1 cellular context compared by ENCODE assay signal in the genomic region with DNA sequence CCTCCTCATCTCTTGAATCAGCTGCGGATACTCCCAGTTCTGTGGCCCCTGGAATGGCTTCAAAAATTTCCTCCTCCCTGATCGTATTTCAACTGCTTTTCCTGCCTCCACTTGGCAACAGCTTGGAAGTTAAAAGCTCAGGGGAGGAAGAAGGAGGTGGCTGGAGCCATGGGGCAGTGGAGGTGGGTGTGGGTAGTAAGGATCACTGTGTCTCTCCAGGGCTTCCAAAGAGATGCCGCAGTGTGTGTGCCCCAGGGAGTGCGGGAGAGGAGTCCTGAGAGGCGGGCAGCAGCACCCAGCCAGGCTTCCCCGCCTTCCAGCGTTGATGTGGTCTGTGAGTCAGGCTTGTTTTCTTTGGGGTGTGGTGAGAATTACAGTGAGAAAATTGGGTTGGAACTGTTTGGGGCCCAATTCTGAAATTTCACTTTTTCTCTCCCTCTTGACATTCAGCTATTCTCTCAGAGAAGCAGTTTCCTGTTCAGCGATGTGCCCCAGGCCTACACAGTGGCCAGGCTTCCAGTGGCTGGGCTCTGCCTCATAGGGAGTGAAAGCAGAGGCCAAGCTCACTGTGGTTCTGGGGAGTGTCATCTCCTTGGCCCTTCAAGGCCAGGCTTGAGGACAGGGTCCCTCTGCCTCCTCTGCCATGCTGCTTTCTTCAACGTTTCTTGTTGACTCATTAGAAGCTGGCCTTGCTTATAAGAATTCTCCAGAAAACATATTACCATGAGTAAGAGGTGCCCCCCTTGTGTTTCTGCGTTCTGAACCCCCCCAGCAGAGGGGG.
TF ChIP-seq lines count a peak whose summit lies in the region.

No MANE protein-coding gene starts in this region.

TF ChIP-seq in GM23338, 12 proteins besides CTCF, POLR2A, EP300 and RAD21 (continued from another document):
- TF ChIP-seq, protein P1, sequence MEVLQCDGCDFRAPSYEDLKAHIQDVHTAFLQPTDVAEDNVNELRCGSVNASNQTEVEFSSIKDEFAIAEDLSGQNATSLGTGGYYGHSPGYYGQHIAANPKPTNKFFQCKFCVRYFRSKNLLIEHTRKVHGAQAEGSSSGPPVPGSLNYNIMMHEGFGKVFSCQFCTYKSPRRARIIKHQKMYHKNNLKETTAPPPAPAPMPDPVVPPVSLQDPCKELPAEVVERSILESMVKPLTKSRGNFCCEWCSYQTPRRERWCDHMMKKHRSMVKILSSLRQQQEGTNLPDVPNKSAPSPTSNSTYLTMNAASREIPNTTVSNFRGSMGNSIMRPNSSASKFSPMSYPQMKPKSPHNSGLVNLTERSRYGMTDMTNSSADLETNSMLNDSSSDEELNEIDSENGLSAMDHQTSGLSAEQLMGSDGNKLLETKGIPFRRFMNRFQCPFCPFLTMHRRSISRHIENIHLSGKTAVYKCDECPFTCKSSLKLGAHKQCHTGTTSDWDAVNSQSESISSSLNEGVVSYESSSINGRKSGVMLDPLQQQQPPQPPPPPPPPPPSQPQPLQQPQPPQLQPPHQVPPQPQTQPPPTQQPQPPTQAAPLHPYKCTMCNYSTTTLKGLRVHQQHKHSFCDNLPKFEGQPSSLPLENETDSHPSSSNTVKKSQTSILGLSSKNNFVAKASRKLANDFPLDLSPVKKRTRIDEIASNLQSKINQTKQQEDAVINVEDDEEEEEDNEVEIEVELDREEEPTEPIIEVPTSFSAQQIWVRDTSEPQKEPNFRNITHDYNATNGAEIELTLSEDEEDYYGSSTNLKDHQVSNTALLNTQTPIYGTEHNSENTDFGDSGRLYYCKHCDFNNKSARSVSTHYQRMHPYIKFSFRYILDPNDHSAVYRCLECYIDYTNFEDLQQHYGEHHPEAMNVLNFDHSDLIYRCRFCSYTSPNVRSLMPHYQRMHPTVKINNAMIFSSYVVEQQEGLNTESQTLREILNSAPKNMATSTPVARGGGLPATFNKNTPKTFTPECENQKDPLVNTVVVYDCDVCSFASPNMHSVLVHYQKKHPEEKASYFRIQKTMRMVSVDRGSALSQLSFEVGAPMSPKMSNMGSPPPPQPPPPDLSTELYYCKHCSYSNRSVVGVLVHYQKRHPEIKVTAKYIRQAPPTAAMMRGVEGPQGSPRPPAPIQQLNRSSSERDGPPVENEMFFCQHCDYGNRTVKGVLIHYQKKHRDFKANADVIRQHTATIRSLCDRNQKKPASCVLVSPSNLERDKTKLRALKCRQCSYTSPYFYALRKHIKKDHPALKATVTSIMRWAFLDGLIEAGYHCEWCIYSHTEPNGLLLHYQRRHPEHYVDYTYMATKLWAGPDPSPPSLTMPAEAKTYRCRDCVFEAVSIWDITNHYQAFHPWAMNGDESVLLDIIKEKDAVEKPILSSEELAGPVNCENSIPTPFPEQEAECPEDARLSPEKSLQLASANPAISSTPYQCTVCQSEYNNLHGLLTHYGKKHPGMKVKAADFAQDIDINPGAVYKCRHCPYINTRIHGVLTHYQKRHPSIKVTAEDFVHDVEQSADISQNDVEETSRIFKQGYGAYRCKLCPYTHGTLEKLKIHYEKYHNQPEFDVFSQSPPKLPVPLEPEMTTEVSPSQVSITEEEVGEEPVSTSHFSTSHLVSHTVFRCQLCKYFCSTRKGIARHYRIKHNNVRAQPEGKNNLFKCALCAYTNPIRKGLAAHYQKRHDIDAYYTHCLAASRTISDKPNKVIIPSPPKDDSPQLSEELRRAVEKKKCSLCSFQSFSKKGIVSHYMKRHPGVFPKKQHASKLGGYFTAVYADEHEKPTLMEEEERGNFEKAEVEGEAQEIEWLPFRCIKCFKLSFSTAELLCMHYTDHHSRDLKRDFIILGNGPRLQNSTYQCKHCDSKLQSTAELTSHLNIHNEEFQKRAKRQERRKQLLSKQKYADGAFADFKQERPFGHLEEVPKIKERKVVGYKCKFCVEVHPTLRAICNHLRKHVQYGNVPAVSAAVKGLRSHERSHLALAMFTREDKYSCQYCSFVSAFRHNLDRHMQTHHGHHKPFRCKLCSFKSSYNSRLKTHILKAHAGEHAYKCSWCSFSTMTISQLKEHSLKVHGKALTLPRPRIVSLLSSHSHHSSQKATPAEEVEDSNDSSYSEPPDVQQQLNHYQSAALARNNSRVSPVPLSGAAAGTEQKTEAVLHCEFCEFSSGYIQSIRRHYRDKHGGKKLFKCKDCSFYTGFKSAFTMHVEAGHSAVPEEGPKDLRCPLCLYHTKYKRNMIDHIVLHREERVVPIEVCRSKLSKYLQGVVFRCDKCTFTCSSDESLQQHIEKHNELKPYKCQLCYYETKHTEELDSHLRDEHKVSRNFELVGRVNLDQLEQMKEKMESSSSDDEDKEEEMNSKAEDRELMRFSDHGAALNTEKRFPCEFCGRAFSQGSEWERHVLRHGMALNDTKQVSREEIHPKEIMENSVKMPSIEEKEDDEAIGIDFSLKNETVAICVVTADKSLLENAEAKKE (CRISPR knock-in tag; IDR thresholded peaks at IDR 0.05): no peak
- TF ChIP-seq CREB1 (CRISPR knock-in tag; IDR thresholded peaks at IDR 0.05; ENCODE audit: low read depth): no peak
- TF ChIP-seq ZNF331 (CRISPR knock-in tag; IDR thresholded peaks at IDR 0.05; ENCODE audit: low read depth): no peak
- no peak for TF ChIP-seq NANOG (IDR thresholded peaks at IDR 0.05; ENCODE audit: borderline replicate concordance)
- TF ChIP-seq, protein P2, sequence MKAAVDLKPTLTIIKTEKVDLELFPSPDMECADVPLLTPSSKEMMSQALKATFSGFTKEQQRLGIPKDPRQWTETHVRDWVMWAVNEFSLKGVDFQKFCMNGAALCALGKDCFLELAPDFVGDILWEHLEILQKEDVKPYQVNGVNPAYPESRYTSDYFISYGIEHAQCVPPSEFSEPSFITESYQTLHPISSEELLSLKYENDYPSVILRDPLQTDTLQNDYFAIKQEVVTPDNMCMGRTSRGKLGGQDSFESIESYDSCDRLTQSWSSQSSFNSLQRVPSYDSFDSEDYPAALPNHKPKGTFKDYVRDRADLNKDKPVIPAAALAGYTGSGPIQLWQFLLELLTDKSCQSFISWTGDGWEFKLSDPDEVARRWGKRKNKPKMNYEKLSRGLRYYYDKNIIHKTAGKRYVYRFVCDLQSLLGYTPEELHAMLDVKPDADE (IDR thresholded peaks at IDR 0.05): no peak
- no peak for TF ChIP-seq POLR2AphosphoS5 (IDR thresholded peaks at IDR 0.05; ENCODE audit: low read depth)
- no peak for TF ChIP-seq STAT1 (IDR thresholded peaks at IDR 0.05; ENCODE audit: unreplicated experiment)
- TF ChIP-seq, protein P3, sequence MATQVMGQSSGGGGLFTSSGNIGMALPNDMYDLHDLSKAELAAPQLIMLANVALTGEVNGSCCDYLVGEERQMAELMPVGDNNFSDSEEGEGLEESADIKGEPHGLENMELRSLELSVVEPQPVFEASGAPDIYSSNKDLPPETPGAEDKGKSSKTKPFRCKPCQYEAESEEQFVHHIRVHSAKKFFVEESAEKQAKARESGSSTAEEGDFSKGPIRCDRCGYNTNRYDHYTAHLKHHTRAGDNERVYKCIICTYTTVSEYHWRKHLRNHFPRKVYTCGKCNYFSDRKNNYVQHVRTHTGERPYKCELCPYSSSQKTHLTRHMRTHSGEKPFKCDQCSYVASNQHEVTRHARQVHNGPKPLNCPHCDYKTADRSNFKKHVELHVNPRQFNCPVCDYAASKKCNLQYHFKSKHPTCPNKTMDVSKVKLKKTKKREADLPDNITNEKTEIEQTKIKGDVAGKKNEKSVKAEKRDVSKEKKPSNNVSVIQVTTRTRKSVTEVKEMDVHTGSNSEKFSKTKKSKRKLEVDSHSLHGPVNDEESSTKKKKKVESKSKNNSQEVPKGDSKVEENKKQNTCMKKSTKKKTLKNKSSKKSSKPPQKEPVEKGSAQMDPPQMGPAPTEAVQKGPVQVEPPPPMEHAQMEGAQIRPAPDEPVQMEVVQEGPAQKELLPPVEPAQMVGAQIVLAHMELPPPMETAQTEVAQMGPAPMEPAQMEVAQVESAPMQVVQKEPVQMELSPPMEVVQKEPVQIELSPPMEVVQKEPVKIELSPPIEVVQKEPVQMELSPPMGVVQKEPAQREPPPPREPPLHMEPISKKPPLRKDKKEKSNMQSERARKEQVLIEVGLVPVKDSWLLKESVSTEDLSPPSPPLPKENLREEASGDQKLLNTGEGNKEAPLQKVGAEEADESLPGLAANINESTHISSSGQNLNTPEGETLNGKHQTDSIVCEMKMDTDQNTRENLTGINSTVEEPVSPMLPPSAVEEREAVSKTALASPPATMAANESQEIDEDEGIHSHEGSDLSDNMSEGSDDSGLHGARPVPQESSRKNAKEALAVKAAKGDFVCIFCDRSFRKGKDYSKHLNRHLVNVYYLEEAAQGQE (IDR thresholded peaks at IDR 0.05; ENCODE audit: unreplicated experiment): no peak
- TF ChIP-seq ZNF114 (CRISPR knock-in tag; IDR thresholded peaks at IDR 0.05): no peak
- no peak for TF ChIP-seq EZH2phosphoT487 (IDR thresholded peaks at IDR 0.05; ENCODE audit: unreplicated experiment)
- TF ChIP-seq EZH2 (IDR thresholded peaks at IDR 0.05; ENCODE audit: low read depth, unreplicated experiment): no peak
